Comparison of ENCODE assay signal across 1 cellular context in genomic region chr2:893311-893710, GRCh38.
TF ChIP-seq lines count a peak whose summit lies in the region.

No MANE protein-coding gene starts in this region.

TF ChIP-seq in H1, 55 proteins besides CTCF, POLR2A, EP300 and RAD21 (continued from another document):
- TF ChIP-seq CHD7 (IDR thresholded peaks at IDR 0.05; ENCODE audit: insufficient replicate concordance, low read length) (no peak), ASH2L (IDR thresholded peaks at IDR 0.05; ENCODE audit: low read length) (no peak)
